ENCODE assay signal across 1 cellular context in genomic region chr19:17334414-17335409, GRCh38.
A peak's percentile ranks its signal among the peaks of the same experiment; 100 is the strongest.
TF ChIP-seq lines count a peak whose summit lies in the region.

Gene ANO8, minus strand, starts transcription at chr19:17334855. Its CDS starts 185 bp downstream, at chr19:17334670.

TF ChIP-seq in HepG2, 621 proteins besides CTCF, POLR2A, EP300 and RAD21 (continued from another document and continues in another):
- peak; percentile 94 for TF ChIP-seq ARID4A (CRISPR knock-in tag; IDR thresholded peaks at IDR 0.05; ENCODE audit: borderline replicate concordance)
- peak; percentile 94 for TF ChIP-seq ZFY (CRISPR knock-in tag; IDR thresholded peaks at IDR 0.05)
- 0 out of 2 replicates have a peak, but pooled peaks have one; percentile 59 for TF ChIP-seq TBP (CRISPR knock-in tag; IDR thresholded peaks at IDR 0.05)
- TF ChIP-seq KLF6 (CRISPR knock-in tag; IDR thresholded peaks at IDR 0.05) = no peak
- TF ChIP-seq HMG20B (CRISPR knock-in tag; conservative IDR thresholded peaks at IDR 0.05) = no peak
- TF ChIP-seq MED1 (CRISPR knock-in tag; IDR thresholded peaks at IDR 0.05) = peak; percentile 61
- peak; percentile 81; the same call in 1 of the 2 replicates for TF ChIP-seq TARDBP (CRISPR knock-in tag; IDR thresholded peaks at IDR 0.05)
- peak; percentile 76; the same call in 1 of the 2 replicates for TF ChIP-seq ZFP82 (CRISPR knock-in tag; IDR thresholded peaks at IDR 0.05; ENCODE audit: borderline replicate concordance)
- no peak for TF ChIP-seq HOXA7 (CRISPR knock-in tag; IDR thresholded peaks at IDR 0.05)
- TF ChIP-seq TFE3 (CRISPR knock-in tag; IDR thresholded peaks at IDR 0.05) = no peak
- TF ChIP-seq EZH2 (conservative IDR thresholded peaks at IDR 0.05; ENCODE audit: low read depth, low read length) = no peak
- TF ChIP-seq ATF6 (CRISPR knock-in tag; conservative IDR thresholded peaks at IDR 0.05) = no peak
- no peak for TF ChIP-seq NR3C1 (CRISPR knock-in tag; IDR thresholded peaks at IDR 0.05)
- TF ChIP-seq BCLAF1 (IDR thresholded peaks at IDR 0.05) = no peak
- 0 out of 2 replicates have a peak, but pooled peaks have one; percentile 15 for TF ChIP-seq MIXL1 (CRISPR knock-in tag; IDR thresholded peaks at IDR 0.05)
- TF ChIP-seq ZSCAN22 (CRISPR knock-in tag; IDR thresholded peaks at IDR 0.05) = no peak
- no peak for TF ChIP-seq ZNF337 (CRISPR knock-in tag; IDR thresholded peaks at IDR 0.05; ENCODE audit: borderline replicate concordance, low read depth)
- peak; percentile 28; the same call in 1 of the 2 replicates for TF ChIP-seq PBX3 (CRISPR knock-in tag; IDR thresholded peaks at IDR 0.05; ENCODE audit: borderline replicate concordance)
- TF ChIP-seq ZBTB43 (CRISPR knock-in tag; conservative IDR thresholded peaks at IDR 0.05) = 0 out of 2 replicates have a peak, but pooled peaks have one; percentile 44
- peak; percentile 59; the same call in 1 of the 2 replicates for TF ChIP-seq HIVEP1 (CRISPR knock-in tag; IDR thresholded peaks at IDR 0.05)
- TF ChIP-seq BORCS8-MEF2B (CRISPR knock-in tag; IDR thresholded peaks at IDR 0.05) = peak; percentile 45; the same call in 1 of the 2 replicates
- TF ChIP-seq ZNF264 (CRISPR knock-in tag; IDR thresholded peaks at IDR 0.05) = 0 out of 2 replicates have a peak, but pooled peaks have one; percentile 24
- TF ChIP-seq ZNF234 (CRISPR knock-in tag; conservative IDR thresholded peaks at IDR 0.05) = no peak
- TF ChIP-seq CENPX (CRISPR knock-in tag; IDR thresholded peaks at IDR 0.05) = no peak
- TF ChIP-seq MLXIP (CRISPR knock-in tag; IDR thresholded peaks at IDR 0.05; ENCODE audit: borderline replicate concordance) = no peak
- TF ChIP-seq ZEB1 (IDR thresholded peaks at IDR 0.05; ENCODE audit: insufficient replicate concordance, low read depth) = no peak
- TF ChIP-seq NR0B2 (CRISPR knock-in tag; IDR thresholded peaks at IDR 0.05) = peak; percentile 67; the same call in 1 of the 2 replicates
- TF ChIP-seq JDP2 (CRISPR knock-in tag; IDR thresholded peaks at IDR 0.05; ENCODE audit: borderline replicate concordance) = no peak
- peak; percentile 38; the same call in 1 of the 2 replicates for TF ChIP-seq MTF2 (CRISPR knock-in tag; IDR thresholded peaks at IDR 0.05; ENCODE audit: borderline replicate concordance)
- no peak for TF ChIP-seq KMT2A (CRISPR knock-in tag; IDR thresholded peaks at IDR 0.05)
- no peak for TF ChIP-seq GABPA (IDR thresholded peaks at IDR 0.05; ENCODE audit: low read depth, low read length)
- peak; percentile 56; the same call in 1 of the 2 replicates for TF ChIP-seq GABPA (CRISPR knock-in tag; IDR thresholded peaks at IDR 0.05; ENCODE audit: low read depth)
- TF ChIP-seq SKIL (CRISPR knock-in tag; IDR thresholded peaks at IDR 0.05; ENCODE audit: borderline replicate concordance) = no peak
- TF ChIP-seq MBNL3 (CRISPR knock-in tag; conservative IDR thresholded peaks at IDR 0.05) = no peak
- TF ChIP-seq ZNF136 (CRISPR knock-in tag; IDR thresholded peaks at IDR 0.05; ENCODE audit: low read depth) = no peak
- peak; percentile 38; the same call in 1 of the 2 replicates for TF ChIP-seq ZSCAN21 (CRISPR knock-in tag; IDR thresholded peaks at IDR 0.05; ENCODE audit: borderline replicate concordance)
- TF ChIP-seq ZNF431 (CRISPR knock-in tag; IDR thresholded peaks at IDR 0.05; ENCODE audit: borderline replicate concordance, low read depth) = peak; percentile 71
- TF ChIP-seq MATR3 (CRISPR knock-in tag; IDR thresholded peaks at IDR 0.05) = no peak
- TF ChIP-seq ZBTB26 (CRISPR knock-in tag; IDR thresholded peaks at IDR 0.05; ENCODE audit: borderline replicate concordance) = no peak
